23 cellular contexts compared by ENCODE assay signal in the genomic region with DNA sequence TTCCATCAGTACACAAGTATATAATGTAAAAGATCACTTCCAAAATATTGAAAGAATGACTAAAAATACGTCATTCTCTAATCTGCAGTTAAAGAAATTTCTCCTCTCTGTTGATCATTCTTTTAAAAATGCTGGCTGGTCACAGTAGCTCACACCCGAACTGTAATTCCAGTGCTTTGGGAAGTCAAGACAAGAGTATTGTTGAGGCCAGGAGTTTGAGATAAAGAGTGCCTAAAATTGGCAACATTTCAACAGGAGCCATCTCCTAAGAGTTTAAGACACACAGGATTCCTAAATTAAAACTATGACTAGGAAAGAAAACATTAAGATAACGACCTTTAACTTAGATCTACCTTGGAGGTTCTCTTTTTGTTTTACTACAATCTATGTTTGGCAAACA. TPM values are rescaled to one million over a fixed set of nuclear protein-coding genes. Genes with fewer than 3 reads are reported as not detected.
A peak's percentile ranks its signal among the peaks of the same experiment; 100 is the strongest.
DNase-seq lines count a peak whose midpoint lies in the region; ATAC-seq, FAIRE-seq and TF ChIP-seq lines count a peak whose summit lies in the region.
"Had no signal": no experiment of that assay in that cellular context is flagged by ENCODE, and none has a peak within 500 bp of the region (broad histone marks: within the 10 kb centered on the region; RNA-seq: fewer than 3 reads in every experiment).

No MANE protein-coding gene starts in this region.

- no peak for TF ChIP-seq EP300 in K562 (IDR thresholded peaks at IDR 0.05; ENCODE audit: low read length)

- peaks cover 14% of the 10 kb centered on the region for H3K79me1 ChIP-seq in trophoblast cell (ENCODE audit: low read length)

- H3K4me1 ChIP-seq in BLaER1 = peaks cover 40% of the 10 kb centered on the region
- peaks cover 11 to 23% of the 10 kb centered on the region in 2 experiments for H3K4me1 ChIP-seq in K562 (replicated peaks in 1 of 2; ENCODE audit: control insufficient read depth in 2 of 2, insufficient read depth in 2 of 2, low read length in 2 of 2)
- no peaks in the 10 kb centered on the region for H3K4me1 ChIP-seq in trophoblast cell (ENCODE audit: control insufficient read depth in 1 of 2, insufficient read depth in 2 of 2, low read length in 2 of 2)
- peaks cover 5% of the 10 kb centered on the region for H3K4me1 ChIP-seq in osteoblast (ENCODE audit: insufficient read depth, low read length)

- no peak overlapping the region for H2AK5ac ChIP-seq in trophoblast cell (ENCODE audit: low read length)

- no peak for TF ChIP-seq RAD21 in K562 (CRISPR knock-in tag; conservative IDR thresholded peaks at IDR 0.05 in 1 of 2, IDR thresholded peaks at IDR 0.05 in 1 of 2)

- no peak overlapping the region for H4K8ac ChIP-seq in trophoblast cell (ENCODE audit: low read depth, low read length)

- no peak for FAIRE-seq in K562 (lab: Jason Lieb, UNC)
- FAIRE-seq: A549 had no signal

- CTCF ChIA-PET in K562 (lab: Yijun Ruan, JAX; ENCODE audit: low intra/inter-chr PET ratio) = no interaction called here

- H3K4me3 ChIP-seq in BLaER1 (no peak overlapping the region), HL-60 (replicated peaks; ENCODE audit: insufficient read depth, low read length) (no peak overlapping the region), K562 (no peak overlapping the region), trophoblast cell (ENCODE audit: low read depth, low read length) (no peak overlapping the region), osteoblast (ENCODE audit: insufficient read depth, low read length) (no peak overlapping the region)
- H3K4me3 ChIP-seq: A549 had no signal

- no peak for TF ChIP-seq CTCF in HL-60 (IDR thresholded peaks at IDR 0.05; ENCODE audit: insufficient read depth, low read length)
- no peak for TF ChIP-seq CTCF in K562 (IDR thresholded peaks at IDR 0.05 in 2 of 3, conservative IDR thresholded peaks at IDR 0.05 in 1 of 3; ENCODE audit: insufficient read depth in 2 of 3, low read depth in 1 of 3, low read length in 3 of 3)
- TF ChIP-seq CTCF in osteoblast (IDR thresholded peaks at IDR 0.05; ENCODE audit: extremely low read depth, low read depth, low read length) = no peak

- no peak overlapping the region for H2BK120ac ChIP-seq in trophoblast cell (ENCODE audit: insufficient read depth, low read length, poor library complexity)

- no peak overlapping the region for H3K4ac ChIP-seq in trophoblast cell (ENCODE audit: low read depth, low read length)

- DNase-seq in HL-60 (ENCODE audit: low read depth in 1 of 2, low spot score in 1 of 2) (no peak), K562 (ENCODE audit: extremely low read depth in 1 of 4, low spot score in 3 of 4) (no peak), trophoblast cell (peak; percentile 57 to 94), osteoblast (ENCODE audit: insufficient read length, low spot score, missing footprints) (no peak), globus pallidus (ENCODE audit: low spot score) (no peak), glomerular visceral epithelial cell (ENCODE audit: extremely low spot score) (no peak)
- DNase-seq: Calu3, DMS153, DND-41, Kasumi-1, NCI-H1105, NCI-H1436 treated with DMSO at 0.1 percent for 48 hours, NCI-H187 treated with DMSO at 0.1 percent for 48 hours, NCI-H2107, NCI-H524 had no signal

- intact Hi-C loops in K562 (cut with micrococcal nuclease) = no loop called here

- TF ChIP-seq POLR2A in K562 (conservative IDR thresholded peaks at IDR 0.05) = no peak

- H4K20me1 ChIP-seq in BLaER1 (no peaks in the 10 kb centered on the region), K562 (replicated peaks; ENCODE audit: control insufficient read depth, insufficient read depth, low read length) (no peaks in the 10 kb centered on the region), osteoblast (ENCODE audit: insufficient read depth, low read length) (no peaks in the 10 kb centered on the region)

- H2BK5ac ChIP-seq in trophoblast cell (ENCODE audit: low read depth, low read length, poor library complexity) = no peak overlapping the region

- H3K79me2 ChIP-seq in K562 (ENCODE audit: control insufficient read depth, insufficient read depth, low read length) (peaks cover 16% of the 10 kb centered on the region), trophoblast cell (ENCODE audit: control insufficient read depth, insufficient read depth, low read length, poor library complexity) (peaks cover 7% of the 10 kb centered on the region), osteoblast (ENCODE audit: insufficient read depth, low read length) (peaks cover 4% of the 10 kb centered on the region)

- 14% methylated on average over 3 of the region's 3 CpGs for WGBS in K562 (ENCODE audit: insufficient coverage, low coverage, missing lambda C conversion rate)
- no CpG with 5 or more reads among the region's 3 CpGs for WGBS in trophoblast cell (ENCODE audit: extremely low coverage, insufficient coverage, insufficient read length)

- in situ Hi-C loops in K562 (cut with MboI) = no loop called here

- H3K14ac ChIP-seq in trophoblast cell (ENCODE audit: low read length) = no peak overlapping the region

- H3K23ac ChIP-seq in trophoblast cell (ENCODE audit: low read length) = no peak overlapping the region

- no peaks in the 10 kb centered on the region for H3K9me1 ChIP-seq in K562 (ENCODE audit: control insufficient read depth, insufficient read depth, low read length)

- H4K91ac ChIP-seq in trophoblast cell (ENCODE audit: low read depth, low read length) = no peak overlapping the region

- H3K9ac ChIP-seq in BLaER1 (no peak overlapping the region), K562 (ENCODE audit: insufficient read depth in 1 of 2, low read depth in 2 of 2, low read length in 2 of 2) (no peak overlapping the region), trophoblast cell (ENCODE audit: low read length) (no peak overlapping the region)

- H3K4me2 ChIP-seq in BLaER1 (0 out of 2 replicates have a peak overlapping the region, but pooled peaks have one; percentile 81), K562 (ENCODE audit: insufficient read depth, low read length) (no peak overlapping the region), trophoblast cell (ENCODE audit: low read length) (no peak overlapping the region), osteoblast (ENCODE audit: insufficient read depth, low read length) (no peak overlapping the region)
- H3K4me2 ChIP-seq: A549 had no signal

- H4K12ac ChIP-seq in trophoblast cell (ENCODE audit: low read depth, low read length) = no peak overlapping the region

- no peak overlapping the region for H2BK12ac ChIP-seq in trophoblast cell (ENCODE audit: low read length)

- H3K36me3 ChIP-seq in BLaER1 = no peaks in the 10 kb centered on the region
- H3K36me3 ChIP-seq in K562 (ENCODE audit: control insufficient read depth, insufficient read depth, low read length) = no peaks in the 10 kb centered on the region
- no peaks in the 10 kb centered on the region for H3K36me3 ChIP-seq in trophoblast cell (ENCODE audit: control insufficient read depth in 1 of 2, insufficient read depth in 2 of 2, low read length in 2 of 2)
- no peaks in the 10 kb centered on the region for H3K36me3 ChIP-seq in osteoblast (ENCODE audit: insufficient read depth, low read length)

- no peak overlapping the region for H3K18ac ChIP-seq in trophoblast cell (ENCODE audit: low read length)

- H3K27me3 ChIP-seq in BLaER1 = no peaks in the 10 kb centered on the region
- H3K27me3 ChIP-seq in HL-60 (ENCODE audit: insufficient read depth, poor library complexity, severe bottlenecking) = no peaks in the 10 kb centered on the region
- no peaks in the 10 kb centered on the region for H3K27me3 ChIP-seq in K562 (ENCODE audit: control insufficient read depth in 2 of 2, insufficient read depth in 2 of 2, low read length in 2 of 2)
- H3K27me3 ChIP-seq in trophoblast cell (ENCODE audit: insufficient read depth, low read length) = no peaks in the 10 kb centered on the region
- H3K27me3 ChIP-seq in osteoblast (ENCODE audit: insufficient read depth, low read length) = no peaks in the 10 kb centered on the region

- H2AFZ ChIP-seq in K562 (ENCODE audit: low read depth, low read length) = peak overlapping the region; percentile 64; the same call in 1 of the 2 replicates
- H2AFZ ChIP-seq in trophoblast cell (ENCODE audit: insufficient read depth, low read length, poor library complexity) = no peak overlapping the region
- H2AFZ ChIP-seq in osteoblast (ENCODE audit: low read length) = no peak overlapping the region

- BruUV-seq in K562 (replicated peaks; lab: Mats Ljungman, UMichigan) = no TSS peak

- H3K9me3 ChIP-seq in BLaER1 (no peaks in the 10 kb centered on the region), K562 (replicated peaks; ENCODE audit: control insufficient read depth, insufficient read depth, low read depth, low read length) (no peaks in the 10 kb centered on the region), trophoblast cell (ENCODE audit: insufficient read depth, low read depth, low read length) (no peaks in the 10 kb centered on the region), osteoblast (ENCODE audit: low read depth, low read length) (no peaks in the 10 kb centered on the region)
- H3K9me3 ChIP-seq: A549 had no signal

- POLR2A ChIA-PET in K562 (lab: Yijun Ruan, JAX) = interaction anchor here (1.8 kb wide), 1 partner anchor 29 kb away, joined by 5 read pairs; no protein-coding TSS in a partner anchor

- H3K27ac ChIP-seq in BLaER1 (no peak overlapping the region), HL-60 (replicated peaks) (peak overlapping the region; percentile 97), K562 (ENCODE audit: extremely low read depth, low read depth, low read length) (no peak overlapping the region), trophoblast cell (ENCODE audit: low read depth, low read length) (no peak overlapping the region), osteoblast (ENCODE audit: low read depth, low read length) (no peak overlapping the region)
- H3K27ac ChIP-seq: A549 had no signal

- ATAC-seq in K562 = no peak
- ATAC-seq: A549, HCT116, Right ventricle myocardium inferior had no signal

RNA-seq across cellular contexts. Expression of gene USP32, which starts 4.5 kb away (rescaled TPM):
- 97.3 and 280 TPM in 2 replicates for total RNA-seq in K562 (2011; cell fraction: chromatin; rRNA removed; ENCODE audit: low replicate concordance)
- total RNA-seq in K562 (2011; cell fraction: nucleolus; rRNA removed) = 42.9 and 54.7 TPM in 2 replicates
- total RNA-seq in K562 (2011; cell fraction: nucleoplasm; rRNA removed) = 86.6 and 92.1 TPM in 2 replicates
- total RNA-seq in K562 (2014; rRNA removed) (33.6 and 36.0 TPM in 2 replicates), K562 (2014; rRNA removed; fragmentation: Illumina TruSeq; extraction: Trizol) (52.3 and 58.6 TPM in 2 replicates), K562 (2015; rRNA removed; fragmentation: Illumina TruSeq; extraction: Trizol) (56.3 and 60.6 TPM in 2 replicates), K562 (2021) (52.4 and 57.1 TPM in 2 replicates), osteoblast (99.5 and 116 TPM in 2 replicates)
- polyA plus RNA-seq in K562 (2011; rRNA removed) (48.8 and 69.3 TPM in 2 replicates), K562 (2014; fragmentation: Illumina TruSeq; extraction: Trizol) (41.1 and 47.1 TPM in 2 replicates), K562 (2014; fragmentation: Nextera tagmentation; extraction: Ambion mirVana) (10 to 100 TPM; 18.0 to 19.7 TPM), K562 (2014; rRNA removed) (31.6 and 35.6 TPM in 2 replicates)
- 20.4 and 25.9 TPM in 2 replicates for polyA plus RNA-seq in K562 (2011; cell fraction: cytosol; rRNA removed)
- 43.0 and 49.3 TPM in 2 replicates for polyA plus RNA-seq in K562 (2011; cell fraction: nucleus; rRNA removed)
- 32.0 and 43.0 TPM in 2 replicates for polyA plus RNA-seq in K562 (2012)
- polyA minus RNA-seq in K562 (2011; rRNA and poly(A)+ RNA removed) = 98.5 and 105 TPM in 2 replicates
- 41.5 and 42.5 TPM in 2 replicates for polyA minus RNA-seq in K562 (2011; cell fraction: cytosol; rRNA and poly(A)+ RNA removed)
- 26.4 and 48.5 TPM in 2 replicates for polyA minus RNA-seq in K562 (2011; cell fraction: nucleus; rRNA and poly(A)+ RNA removed)
- polyA plus RNA-seq in trophoblast cell (2013) = 18.3 and 19.1 TPM in 2 replicates

RNA-seq across cellular contexts. Expression of gene CHCT1, which starts 25.9 kb away (rescaled TPM):
- total RNA-seq in K562 (2011; cell fraction: chromatin; rRNA removed; ENCODE audit: low replicate concordance) = not detected in 2 replicates
- not detected in 2 replicates for total RNA-seq in K562 (2011; cell fraction: nucleolus; rRNA removed)
- total RNA-seq in K562 (2011; cell fraction: nucleoplasm; rRNA removed) = not detected in 2 replicates
- not detected in 2 replicates for total RNA-seq in K562 (2014; rRNA removed)
- not detected in 2 replicates for total RNA-seq in K562 (2014; rRNA removed; fragmentation: Illumina TruSeq; extraction: Trizol)
- total RNA-seq in K562 (2015; rRNA removed; fragmentation: Illumina TruSeq; extraction: Trizol) = not detected in 2 replicates
- not detected in 2 replicates for total RNA-seq in K562 (2021)
- not detected in 2 replicates for polyA plus RNA-seq in K562 (2011; rRNA removed)
- 0.07 TPM in 1 of 2 replicates, not detected in the other for polyA plus RNA-seq in K562 (2011; cell fraction: cytosol; rRNA removed)
- polyA plus RNA-seq in K562 (2011; cell fraction: nucleus; rRNA removed) = not detected in 2 replicates
- not detected in 2 replicates for polyA plus RNA-seq in K562 (2012)
- not detected in 2 replicates for polyA plus RNA-seq in K562 (2014; fragmentation: Illumina TruSeq; extraction: Trizol)
- polyA plus RNA-seq in K562 (2014; fragmentation: Nextera tagmentation; extraction: Ambion mirVana) = not detected
- not detected in 2 replicates for polyA plus RNA-seq in K562 (2014; rRNA removed)
- not detected in 2 replicates for polyA minus RNA-seq in K562 (2011; rRNA and poly(A)+ RNA removed)
- not detected in 2 replicates for polyA minus RNA-seq in K562 (2011; cell fraction: cytosol; rRNA and poly(A)+ RNA removed)
- not detected in 2 replicates for polyA minus RNA-seq in K562 (2011; cell fraction: nucleus; rRNA and poly(A)+ RNA removed)
- polyA plus RNA-seq in trophoblast cell (2013) = 0.04 TPM in 1 of 2 replicates, not detected in the other
- not detected in 2 replicates for total RNA-seq in osteoblast
- total RNA-seq: Calu3, H4, M059J, Right ventricle myocardium inferior, RPMI7951, SK-MEL-5 had no signal

Comparison
In these comparisons a context has a peak if more than half of its experiments do, and no peak if none do; other contexts are left out.
1. DNase-seq: peak in trophoblast cell (2 of 2); none in HL-60 (0 of 2), K562 (0 of 4), osteoblast (single experiment), globus pallidus (single experiment) and glomerular visceral epithelial cell (single experiment).